1 cellular context compared by ENCODE assay signal in the genomic region with DNA sequence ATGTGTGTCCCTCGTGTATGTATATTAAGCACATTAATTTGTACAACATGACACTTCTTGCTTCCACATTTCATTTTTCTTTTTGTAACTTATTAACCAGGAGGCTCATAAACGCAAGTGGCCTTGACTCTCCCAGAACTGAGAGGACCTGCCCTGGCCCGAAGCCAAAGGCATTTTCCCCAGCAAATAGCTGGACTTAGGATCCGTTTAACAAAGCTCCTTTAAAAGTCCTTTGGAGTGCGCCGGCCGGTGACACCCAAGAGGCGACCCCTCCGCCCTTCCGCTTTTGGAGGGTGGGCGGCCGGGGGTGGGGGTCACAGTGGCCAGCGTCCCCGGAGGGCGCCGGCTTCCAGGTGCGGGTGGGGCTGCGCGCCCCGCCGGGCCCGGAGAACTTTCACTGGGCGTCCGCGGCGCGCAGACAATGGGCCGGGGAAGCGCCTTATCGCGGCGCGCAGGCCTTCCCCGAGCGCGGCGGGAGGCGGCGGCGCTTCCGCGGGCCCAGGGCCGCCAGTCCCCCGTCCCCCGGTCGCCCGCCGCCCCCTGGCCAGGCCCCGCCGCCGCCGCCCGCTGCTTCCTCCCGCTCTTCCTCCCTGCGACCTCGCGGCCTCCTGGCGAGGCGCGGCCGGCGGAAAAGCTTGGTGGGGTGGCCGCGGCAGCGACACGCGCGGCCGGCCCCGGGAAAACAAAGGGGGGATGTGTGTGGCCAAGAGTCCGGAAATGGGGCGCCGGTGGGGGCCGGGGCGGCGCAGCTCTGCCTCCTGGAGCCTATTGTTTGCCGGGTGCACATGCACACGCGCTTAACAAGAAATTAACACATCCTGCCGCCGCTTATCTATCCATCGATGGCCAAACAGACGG.
TF ChIP-seq lines count a peak whose summit lies in the region.

No MANE protein-coding gene starts in this region.

TF ChIP-seq in K562, 482 proteins besides CTCF, POLR2A, EP300 and RAD21 (continued from another document and continues in another):
- TF ChIP-seq ZNF592 (IDR thresholded peaks at IDR 0.05) (peak; percentile 94), ZKSCAN3 (CRISPR knock-in tag; IDR thresholded peaks at IDR 0.05) (no peak), MTF1 (CRISPR knock-in tag; IDR thresholded peaks at IDR 0.05; ENCODE audit: borderline replicate concordance) (no peak), DIDO1 (tag; IDR thresholded peaks at IDR 0.05; ENCODE audit: low read depth) (no peak), POLR2AphosphoS5 (IDR thresholded peaks at IDR 0.05; ENCODE audit: control insufficient read depth, insufficient read depth, low read depth, low read length) (peak; percentile 53; the same call in 1 of the 2 replicates), FOSL1 (tag; conservative IDR thresholded peaks at IDR 0.05) (peak; percentile 45), NR4A1 (CRISPR knock-in tag; IDR thresholded peaks at IDR 0.05) (no peak), NR4A1 (tag; IDR thresholded peaks at IDR 0.05) (0 out of 2 replicates have a peak, but pooled peaks have one; percentile 47), MAZ (CRISPR knock-in tag; conservative IDR thresholded peaks at IDR 0.05 in 1 of 2, IDR thresholded peaks at IDR 0.05 in 1 of 2) (peak; percentile 81 to 92), TRIM24 (IDR thresholded peaks at IDR 0.05) (peak in 1 of 2 experiments; percentile 67; a peak in 2 of 4 replicates), XRCC3 (IDR thresholded peaks at IDR 0.05) (no peak), ZNF639 (CRISPR knock-in tag; conservative IDR thresholded peaks at IDR 0.05 in 1 of 2, IDR thresholded peaks at IDR 0.05 in 1 of 2) (peak in 1 of 2 experiments; percentile 98; a peak in 2 of 4 replicates), CBX3 (IDR thresholded peaks at IDR 0.05; ENCODE audit: borderline replicate concordance in 1 of 2, low read length in 2 of 2) (peak in 1 of 2 experiments; percentile 52; a peak in 1 of 3 replicates), HMBOX1 (IDR thresholded peaks at IDR 0.05) (0 out of 2 replicates have a peak, but pooled peaks have one; percentile 29), EWSR1 (IDR thresholded peaks at IDR 0.05; ENCODE audit: borderline replicate concordance, low read depth, partially characterized antibody) (no peak), ELK3 (CRISPR knock-in tag; IDR thresholded peaks at IDR 0.05) (no peak), TAF9B (IDR thresholded peaks at IDR 0.05; ENCODE audit: partially characterized antibody) (no peak), BCLAF1 (IDR thresholded peaks at IDR 0.05; ENCODE audit: borderline replicate concordance in 1 of 2, control insufficient read depth in 1 of 2, low read depth in 2 of 2, low read length in 1 of 2) (no peak; a peak in 1 of 4 replicates), MAFF (IDR thresholded peaks at IDR 0.05; ENCODE audit: low read length) (no peak), U2AF1 (optimal IDR thresholded peaks at IDR 0.05; ENCODE audit: low read depth, low read length) (peak; percentile 26), ZNF23 (CRISPR knock-in tag; IDR thresholded peaks at IDR 0.05) (no peak), BCOR (IDR thresholded peaks at IDR 0.05) (0 out of 2 replicates have a peak, but pooled peaks have one; percentile 23), IFI16 (CRISPR knock-in tag; IDR thresholded peaks at IDR 0.05) (no peak), RB1 (IDR thresholded peaks at IDR 0.05; ENCODE audit: low read depth) (0 out of 2 replicates have a peak, but pooled peaks have one; percentile 64), ZBTB5 (IDR thresholded peaks at IDR 0.05) (no peak), RNF2 (IDR thresholded peaks at IDR 0.05) (peak; percentile 72), KAT7 (CRISPR knock-in tag; IDR thresholded peaks at IDR 0.05; ENCODE audit: borderline replicate concordance) (peak; percentile 30; the same call in 1 of the 2 replicates), EGR1 (conservative IDR thresholded peaks at IDR 0.05) (peak; percentile 56), MCM3 (IDR thresholded peaks at IDR 0.05) (no peak), BHLHE40 (IDR thresholded peaks at IDR 0.05; ENCODE audit: low read length) (peak; percentile 86), ZNF778 (CRISPR knock-in tag; IDR thresholded peaks at IDR 0.05) (no peak), PRMT5 (CRISPR knock-in tag; IDR thresholded peaks at IDR 0.05) (no peak), ETS1 (conservative IDR thresholded peaks at IDR 0.05; ENCODE audit: control insufficient read depth, low read depth, low read length) (peak; percentile 18; the same call in 1 of the 2 replicates), SRSF9 (IDR thresholded peaks at IDR 0.05; ENCODE audit: borderline replicate concordance, low read depth, low read length) (no peak)
- TF ChIP-seq, protein P1, sequence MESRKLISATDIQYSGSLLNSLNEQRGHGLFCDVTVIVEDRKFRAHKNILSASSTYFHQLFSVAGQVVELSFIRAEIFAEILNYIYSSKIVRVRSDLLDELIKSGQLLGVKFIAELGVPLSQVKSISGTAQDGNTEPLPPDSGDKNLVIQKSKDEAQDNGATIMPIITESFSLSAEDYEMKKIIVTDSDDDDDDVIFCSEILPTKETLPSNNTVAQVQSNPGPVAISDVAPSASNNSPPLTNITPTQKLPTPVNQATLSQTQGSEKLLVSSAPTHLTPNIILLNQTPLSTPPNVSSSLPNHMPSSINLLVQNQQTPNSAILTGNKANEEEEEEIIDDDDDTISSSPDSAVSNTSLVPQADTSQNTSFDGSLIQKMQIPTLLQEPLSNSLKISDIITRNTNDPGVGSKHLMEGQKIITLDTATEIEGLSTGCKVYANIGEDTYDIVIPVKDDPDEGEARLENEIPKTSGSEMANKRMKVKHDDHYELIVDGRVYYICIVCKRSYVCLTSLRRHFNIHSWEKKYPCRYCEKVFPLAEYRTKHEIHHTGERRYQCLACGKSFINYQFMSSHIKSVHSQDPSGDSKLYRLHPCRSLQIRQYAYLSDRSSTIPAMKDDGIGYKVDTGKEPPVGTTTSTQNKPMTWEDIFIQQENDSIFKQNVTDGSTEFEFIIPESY (CRISPR knock-in tag; IDR thresholded peaks at IDR 0.05) = no peak; the same call in 1 of the 2 replicates
- TF ChIP-seq, protein P2, sequence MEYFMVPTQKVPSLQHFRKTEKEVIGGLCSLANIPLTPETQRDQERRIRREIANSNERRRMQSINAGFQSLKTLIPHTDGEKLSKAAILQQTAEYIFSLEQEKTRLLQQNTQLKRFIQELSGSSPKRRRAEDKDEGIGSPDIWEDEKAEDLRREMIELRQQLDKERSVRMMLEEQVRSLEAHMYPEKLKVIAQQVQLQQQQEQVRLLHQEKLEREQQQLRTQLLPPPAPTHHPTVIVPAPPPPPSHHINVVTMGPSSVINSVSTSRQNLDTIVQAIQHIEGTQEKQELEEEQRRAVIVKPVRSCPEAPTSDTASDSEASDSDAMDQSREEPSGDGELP (CRISPR knock-in tag; IDR thresholded peaks at IDR 0.05; ENCODE audit: borderline replicate concordance) = peak; percentile 76; the same call in 1 of the 2 replicates
- TF ChIP-seq, protein P3, sequence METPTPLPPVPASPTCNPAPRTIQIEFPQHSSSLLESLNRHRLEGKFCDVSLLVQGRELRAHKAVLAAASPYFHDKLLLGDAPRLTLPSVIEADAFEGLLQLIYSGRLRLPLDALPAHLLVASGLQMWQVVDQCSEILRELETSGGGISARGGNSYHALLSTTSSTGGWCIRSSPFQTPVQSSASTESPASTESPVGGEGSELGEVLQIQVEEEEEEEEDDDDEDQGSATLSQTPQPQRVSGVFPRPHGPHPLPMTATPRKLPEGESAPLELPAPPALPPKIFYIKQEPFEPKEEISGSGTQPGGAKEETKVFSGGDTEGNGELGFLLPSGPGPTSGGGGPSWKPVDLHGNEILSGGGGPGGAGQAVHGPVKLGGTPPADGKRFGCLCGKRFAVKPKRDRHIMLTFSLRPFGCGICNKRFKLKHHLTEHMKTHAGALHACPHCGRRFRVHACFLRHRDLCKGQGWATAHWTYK (CRISPR knock-in tag; IDR thresholded peaks at IDR 0.05) = no peak
